ENCODE assay signal across 26 cellular contexts in the genomic region with DNA sequence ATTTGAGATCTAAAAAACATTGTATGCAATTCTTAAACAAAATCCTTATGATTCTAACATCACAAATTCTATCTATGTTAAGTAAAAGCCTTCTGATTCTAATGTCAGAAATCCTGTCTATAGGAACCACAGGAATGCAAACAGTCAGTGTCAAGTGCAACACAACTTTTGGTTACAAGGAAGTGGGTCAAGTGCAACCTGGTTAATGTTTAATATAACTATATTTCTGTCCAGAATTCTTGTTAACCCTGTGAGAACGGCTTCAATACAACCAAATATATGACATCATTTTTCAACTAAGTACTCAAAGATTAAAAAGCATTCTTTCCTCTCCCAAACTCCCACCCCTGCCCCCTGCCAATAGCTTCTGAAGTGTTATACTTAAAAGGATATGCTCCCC.
A peak's percentile ranks its signal among the peaks of the same experiment; 100 is the strongest.
DNase-seq lines count a peak whose midpoint lies in the region; ATAC-seq and TF ChIP-seq lines count a peak whose summit lies in the region.
"Had no signal": no experiment of that assay in that cellular context is flagged by ENCODE, and none has a peak within 500 bp of the region (broad histone marks: within the 10 kb centered on the region; RNA-seq: fewer than 3 reads in every experiment).

No MANE protein-coding gene starts in this region.

- CTCF ChIA-PET in Calu3 (lab: Charles Lee), result no interaction called here
- CTCF ChIA-PET in PC-9 (lab: Charles Lee), result no interaction called here

- POLR2A ChIA-PET in PC-9 (lab: Charles Lee; ENCODE audit: unreplicated experiment), result no interaction called here

- no peaks in the 10 kb centered on the region for H3K27me3 Mint-ChIP-seq in Calu3 (ENCODE audit: unreplicated experiment)
- no peaks in the 10 kb centered on the region for H3K27me3 Mint-ChIP-seq in nephron (ENCODE audit: low read depth)
- H3K27me3 Mint-ChIP-seq in activated T-cell treated with anti-CD3 and anti-CD28 coated beads, Interleukin-2, amount 50 U/mL, for 72 hours (ENCODE audit: low read depth), result peaks cover 5% of the 10 kb centered on the region
- H3K27me3 Mint-ChIP-seq: activated naive CD8-positive, alpha-beta T cell had no signal

- no peak overlapping the region for H2AFZ ChIP-seq in PC-9
- H2AFZ ChIP-seq: neural progenitor cell had no signal

- intact Hi-C loops in Calu3 (cut with micrococcal nuclease; ENCODE audit: unreplicated experiment) (loop anchor here (5.0 kb wide), 2 partner anchors 46 to 111 kb away; no protein-coding TSS in a partner anchor), PC-9 (cut with micrococcal nuclease; ENCODE audit: unreplicated experiment) (no loop called here)

- no peak overlapping the region for H3K4me3 ChIP-seq in PC-9
- H3K4me3 ChIP-seq: BLaER1, cardiac muscle cell, gastrocnemius medialis, neural progenitor cell, SK-N-MC, vagina had no signal

- H3K9me3 Mint-ChIP-seq in Calu3 (ENCODE audit: low read depth, unreplicated experiment), result no peaks in the 10 kb centered on the region
- peaks cover 3% of the 10 kb centered on the region for H3K9me3 Mint-ChIP-seq in nephron
- no peaks in the 10 kb centered on the region for H3K9me3 Mint-ChIP-seq in activated T-cell treated with anti-CD3 and anti-CD28 coated beads, Interleukin-2, amount 50 U/mL, for 72 hours

- H3K4me2 ChIP-seq in PC-9, result peak overlapping the region; percentile 30; the same call in 1 of the 2 replicates
- H3K4me2 ChIP-seq: BLaER1, neural progenitor cell had no signal

- peaks cover 32% of the 10 kb centered on the region for H3K4me1 ChIP-seq in PC-9 (replicated peaks; ENCODE audit: insufficient read depth)
- H3K4me1 ChIP-seq: gastrocnemius medialis had no signal

- peak overlapping the region; percentile 25 for H3K4me3 Mint-ChIP-seq in Calu3 (ENCODE audit: low read depth, unreplicated experiment)
- no peak overlapping the region for H3K4me3 Mint-ChIP-seq in nephron
- H3K4me3 Mint-ChIP-seq in activated T-cell treated with anti-CD3 and anti-CD28 coated beads, Interleukin-2, amount 50 U/mL, for 72 hours, result no peak overlapping the region
- H3K4me3 Mint-ChIP-seq: activated CD8-positive, alpha-beta T cell treated with anti-CD3 and anti-CD28 coated beads, Interleukin-2, amount 10 ng/mL, durations not matched to agents 7 days and 5 days; activated naive CD8-positive, alpha-beta T cell; H9; neural progenitor cell had no signal

- H3K27me3 ChIP-seq in PC-9 (ENCODE audit: insufficient read depth, low read depth), result no peaks in the 10 kb centered on the region
- H3K27me3 ChIP-seq: BLaER1, cardiac muscle cell, gastrocnemius medialis, neural progenitor cell, vagina had no signal

- no peaks in the 10 kb centered on the region for H3K36me3 ChIP-seq in PC-9 (ENCODE audit: low read depth)
- H3K36me3 ChIP-seq: BLaER1, cardiac muscle cell, gastrocnemius medialis, vagina had no signal

- BruUV-seq in Calu3 (replicated peaks; lab: Mats Ljungman, UMichigan) (no TSS peak), PC-9 (replicated peaks; lab: Mats Ljungman, UMichigan) (no TSS peak)

- H3K9me3 ChIP-seq in PC-9 (ENCODE audit: insufficient read depth, low read depth), result peaks cover 9% of the 10 kb centered on the region
- H3K9me3 ChIP-seq: BLaER1, gastrocnemius medialis, vagina had no signal

- no peak overlapping the region for H3K27ac Mint-ChIP-seq in Calu3 (ENCODE audit: unreplicated experiment)
- H3K27ac Mint-ChIP-seq in nephron, result peak overlapping the region; percentile 17 to 80 (median 47)
- no peak overlapping the region for H3K27ac Mint-ChIP-seq in activated T-cell treated with anti-CD3 and anti-CD28 coated beads, Interleukin-2, amount 50 U/mL, for 72 hours
- H3K27ac Mint-ChIP-seq: activated CD8-positive, alpha-beta T cell treated with anti-CD3 and anti-CD28 coated beads, Interleukin-2, amount 10 ng/mL, durations not matched to agents 7 days and 5 days; activated naive CD8-positive, alpha-beta T cell; neural progenitor cell had no signal

- no peaks in the 10 kb centered on the region for H3K36me3 Mint-ChIP-seq in Calu3 (ENCODE audit: insufficient read depth, unreplicated experiment)
- H3K36me3 Mint-ChIP-seq in nephron (ENCODE audit: low read depth), result no peaks in the 10 kb centered on the region
- no peaks in the 10 kb centered on the region for H3K36me3 Mint-ChIP-seq in activated T-cell treated with anti-CD3 and anti-CD28 coated beads, Interleukin-2, amount 50 U/mL, for 72 hours (ENCODE audit: insufficient read depth in 2 of 2)
- H3K36me3 Mint-ChIP-seq: activated naive CD8-positive, alpha-beta T cell; neural progenitor cell had no signal

- H3K27ac ChIP-seq in PC-9, result no peak overlapping the region
- H3K27ac ChIP-seq: BLaER1, cardiac muscle cell, gastrocnemius medialis, neural progenitor cell, SK-N-MC, vagina had no signal

- no peaks in the 10 kb centered on the region for H3K9me2 ChIP-seq in PC-9 (ENCODE audit: insufficient read depth)

- peaks cover 4% of the 10 kb centered on the region; the same call in 1 of the 2 replicates for H3F3A ChIP-seq in PC-9 (ENCODE audit: insufficient read depth, low read depth)

- no peak for ATAC-seq in HG02885 (IDR thresholded peaks at IDR 0.05; ENCODE audit: poor library complexity, unreplicated experiment)
- ATAC-seq in activated T-cell treated with anti-CD3 and anti-CD28 coated beads, Interleukin-2, amount 50 U/mL, for 72 hours (replicated peaks in 1 of 2), result no peak
- ATAC-seq: activated CD8-positive, alpha-beta T cell treated with anti-CD3 and anti-CD28 coated beads, Interleukin-2, amount 10 ng/mL, durations not matched to agents 7 days and 5 days; gastrocnemius medialis; stimulated activated naive CD8-positive, alpha-beta T cell treated with anti-CD3 and anti-CD28 coated beads, Interleukin-15, Interleukin-2, amounts not matched to agents 100 U/mL and 50 U/mL, for 24 hours had no signal

- no peaks in the 10 kb centered on the region for H4K20me1 ChIP-seq in PC-9 (ENCODE audit: insufficient read depth)
- H4K20me1 ChIP-seq: BLaER1 had no signal

- no peak for TF ChIP-seq CTCF in Calu3 (IDR thresholded peaks at IDR 0.05; ENCODE audit: unreplicated experiment)
- TF ChIP-seq CTCF in PC-9 (conservative IDR thresholded peaks at IDR 0.05), result no peak
- TF ChIP-seq CTCF in nephron (IDR thresholded peaks at IDR 0.05; ENCODE audit: unreplicated experiment in 3 of 3), result no peak

- no peak for DNase-seq in Calu3
- peak in 1 of 2 experiments; percentile 45 for DNase-seq in PC-9
- DNase-seq in kidney glomerular epithelial cell (lab: John Stamatoyannopoulos, UW), result peak; percentile 83
- DNase-seq in AG08396 (ENCODE audit: low spot score), result no peak
- DNase-seq in activated T-cell treated with anti-CD3 and anti-CD28 coated beads, Interleukin-2, amount 50 U/mL, for 72 hours, result no peak
- DNase-seq in NCI-H526 (lab: John Stamatoyannopoulos, UW), result no peak
- DNase-seq: activated CD4-positive, alpha-beta T cell treated with anti-CD3 and anti-CD28 coated beads for 1 hour; activated CD8-positive, alpha-beta T cell treated with anti-CD3 and anti-CD28 coated beads, Interleukin-2, amount 10 ng/mL, durations not matched to agents 7 days and 5 days; anterior cingulate cortex; cortex of kidney; DMS79; gastrocnemius medialis; H9; hypothalamus; NCI-H1436 treated with DMSO at 0.1 percent for 48 hours; NCI-H446; posterior cingulate gyrus; stimulated activated naive CD8-positive, alpha-beta T cell treated with anti-CD3 and anti-CD28 coated beads, Interleukin-15, Interleukin-2, amounts not matched to agents 100 U/mL and 50 U/mL, for 24 hours had no signal

- H3K4me1 Mint-ChIP-seq in Calu3 (ENCODE audit: low read depth, unreplicated experiment) (peaks cover 41% of the 10 kb centered on the region), nephron (no peaks in the 10 kb centered on the region)
- H3K4me1 Mint-ChIP-seq in activated T-cell treated with anti-CD3 and anti-CD28 coated beads, Interleukin-2, amount 50 U/mL, for 72 hours (ENCODE audit: low read depth), result no peaks in the 10 kb centered on the region

- no peaks in the 10 kb centered on the region for H3K79me2 ChIP-seq in PC-9 (ENCODE audit: low read depth)

Comparison
In these comparisons a context has a peak if more than half of its experiments do, and no peak if none do; other contexts are left out.
1. H3K27ac Mint-ChIP-seq: peak in nephron (3 of 3); none in Calu3 (single experiment) and activated T-cell treated with anti-CD3 and anti-CD28 coated beads, Interleukin-2, amount 50 U/mL, for 72 hours (single experiment).